In genomic region chr5:103860327-103860726, GRCh38 we compare ENCODE assay signal across 31 cellular contexts.
"Had no signal": no experiment of that assay in that cellular context is flagged by ENCODE, and none has a peak within 500 bp of the region (broad histone marks: within the 10 kb centered on the region; RNA-seq: fewer than 3 reads in every experiment).

No MANE protein-coding gene starts in this region.

- ATAC-seq: activated CD8-positive, alpha-beta T cell treated with anti-CD3 and anti-CD28 coated beads for 36 hours; activated naive CD4-positive, alpha-beta T cell treated with anti-CD3 and anti-CD28 coated beads, Interleukin-2, amount 50 U/mL, for 72 hours; activated T-cell treated with anti-CD3 and anti-CD28 coated beads, Interleukin-2, amount 50 U/mL, for 4 hours; activated T-cell treated with anti-CD3 and anti-CD28 coated beads, Interleukin-2, amount 50 U/mL, for 72 hours; activated T-helper 17 cell treated with anti-CD3 and anti-CD28 coated beads, Interleukin-2, amount 50 U/mL, for 72 hours; body of pancreas had no signal

- DNase-seq: activated B cell treated with CpG ODN at 0.5 μM for 24 hours; activated CD4-positive, alpha-beta memory T cell treated with anti-CD3 and anti-CD28 coated beads for 36 hours; activated CD4-positive, alpha-beta T cell treated with anti-CD3 and anti-CD28 coated beads for 4 hours; activated CD4-positive, alpha-beta T cell treated with anti-CD3 and anti-CD28 coated beads, Interleukin-2, amount 10 ng/mL, durations not matched to agents 24 days and 14 days; activated CD4-positive, alpha-beta T cell treated with anti-CD3 and anti-CD28 coated beads, Interleukin-2, amount 50 U/mL, for 1 hour; activated CD4-positive, alpha-beta T cell treated with anti-CD3 and anti-CD28 coated beads, Interleukin-2, amount 50 U/mL, for 4 hours; activated CD4-positive, CD25-positive, alpha-beta regulatory T cell treated with anti-CD3 and anti-CD28 coated beads, Interleukin-2, amount 50 U/mL, for 72 hours; activated CD8-positive, alpha-beta memory T cell treated with anti-CD3 and anti-CD28 coated beads, Interleukin-2, amount 50 U/mL, for 4 hours; activated CD8-positive, alpha-beta T cell treated with anti-CD3 and anti-CD28 coated beads for 36 hours; activated effector memory CD4-positive, alpha-beta T cell treated with anti-CD3 and anti-CD28 coated beads, Interleukin-2, amount 50 U/mL, for 16 hours; activated gamma-delta T cell treated with Interleukin-2 at 50 U/mL for 16 hours; activated naive CD4-positive, alpha-beta T cell; activated naive CD4-positive, alpha-beta T cell treated with anti-CD3 and anti-CD28 coated beads for 36 hours; activated naive CD4-positive, alpha-beta T cell treated with anti-CD3 and anti-CD28 coated beads, Interleukin-2, amount 50 U/mL, for 16 hours; activated naive CD8-positive, alpha-beta T cell treated with anti-CD3 and anti-CD28 coated beads for 36 hours; activated T-cell treated with anti-CD3 and anti-CD28 coated beads for 4 hours; activated T-cell treated with anti-CD3 and anti-CD28 coated beads, Interleukin-2, amount 50 U/mL, for 1 hour; activated T-cell treated with anti-CD3 and anti-CD28 coated beads, Interleukin-2, amount 50 U/mL, for 4 hours; activated T-cell treated with anti-CD3 and anti-CD28 coated beads, Interleukin-2, amount 50 U/mL, for 72 hours; adrenal gland; amniotic stem cell; aorta; body of pancreas; brain microvascular endothelial cell; central memory CD4-positive, alpha-beta T cell; T-helper 2 cell; T-helper 9 cell had no signal

- H3K27ac ChIP-seq: adrenal gland, body of pancreas, brain microvascular endothelial cell, breast epithelium, VCaP had no signal

- H3K27me3 ChIP-seq: adrenal gland, brain microvascular endothelial cell, breast epithelium had no signal

- H3K9me3 ChIP-seq: adrenal gland, body of pancreas, breast epithelium had no signal

- H3K4me3 ChIP-seq: adrenal gland, body of pancreas, breast epithelium had no signal

- H3K4me1 ChIP-seq: adrenal gland, body of pancreas, breast epithelium had no signal

- H3K36me3 ChIP-seq: adrenal gland, brain microvascular endothelial cell, breast epithelium had no signal
